ENCODE assay signal across 18 cellular contexts in genomic region chr5:173486355-173486754, GRCh38.
A peak's percentile ranks its signal among the peaks of the same experiment; 100 is the strongest.
DNase-seq lines count a peak whose midpoint lies in the region; ATAC-seq and TF ChIP-seq lines count a peak whose summit lies in the region.
"Had no signal": no experiment of that assay in that cellular context is flagged by ENCODE, and none has a peak within 500 bp of the region (broad histone marks: within the 10 kb centered on the region; RNA-seq: fewer than 3 reads in every experiment).

No MANE protein-coding gene starts in this region.

- H3K9me3 ChIP-seq in adipocyte (ENCODE audit: control insufficient read depth, low read length): no peaks in the 10 kb centered on the region
- no peaks in the 10 kb centered on the region for H3K9me3 ChIP-seq in CD8-positive, alpha-beta T cell (ENCODE audit: low read length)
- H3K9me3 ChIP-seq: A549, Caco-2 had no signal

- H3K27me3 Mint-ChIP-seq in CD8-positive, alpha-beta T cell (ENCODE audit: low read depth): peaks cover 10% of the 10 kb centered on the region

- DNase-seq in adipocyte (ENCODE audit: low read depth): peak; percentile 49
- peak; percentile 20 for DNase-seq in fibroblast of villous mesenchyme (ENCODE audit: low read depth)
- no peak for DNase-seq in CD8-positive, alpha-beta T cell
- DNase-seq in UCSD-AML1 (lab: John Stamatoyannopoulos, UW; ENCODE audit: unreplicated experiment): no peak
- no peak for DNase-seq in H7
- no peak for DNase-seq in HuH-7.5 (ENCODE audit: low spot score)
- DNase-seq: C1 segment of cervical spinal cord, Caco-2, DMS153, EL, NCI-H1417 treated with DMSO at 0.1 percent for 48 hours, NCI-H1930, NCI-H526 treated with DMSO at 0.1 percent for 48 hours, SHP77 treated with DMSO at 0.1 percent for 48 hours had no signal

- H3K27me3 ChIP-seq in adipocyte (replicated peaks; ENCODE audit: control insufficient read depth, insufficient read depth, low read length): no peaks in the 10 kb centered on the region
- peaks cover 2% of the 10 kb centered on the region for H3K27me3 ChIP-seq in rectal smooth muscle tissue (ENCODE audit: control insufficient read depth, insufficient read depth, low read length)
- no peaks in the 10 kb centered on the region for H3K27me3 ChIP-seq in CD8-positive, alpha-beta T cell (ENCODE audit: insufficient read depth, low read length)
- H3K27me3 ChIP-seq in H7 (ENCODE audit: control insufficient read depth, insufficient read depth, low read length): no peaks in the 10 kb centered on the region

- H3K9ac ChIP-seq in adipocyte (ENCODE audit: low read length): no peak overlapping the region
- no peak overlapping the region for H3K9ac ChIP-seq in rectal smooth muscle tissue (ENCODE audit: low read length)

- TF ChIP-seq CTCF in 22Rv1 (IDR thresholded peaks at IDR 0.05): no peak
- TF ChIP-seq CTCF in fibroblast of villous mesenchyme (IDR thresholded peaks at IDR 0.05; ENCODE audit: insufficient read depth, low read depth, low read length): no peak
- TF ChIP-seq CTCF in CD8-positive, alpha-beta T cell (IDR thresholded peaks at IDR 0.05): no peak

- H3K4me3 Mint-ChIP-seq in CD8-positive, alpha-beta T cell: no peak overlapping the region
- H3K4me3 Mint-ChIP-seq: IgD-negative memory B cell had no signal

- no peaks in the 10 kb centered on the region for H3K4me1 ChIP-seq in adipocyte (ENCODE audit: control insufficient read depth, insufficient read depth, low read length)
- H3K4me1 ChIP-seq in rectal smooth muscle tissue (ENCODE audit: control insufficient read depth, insufficient read depth, low read length): no peaks in the 10 kb centered on the region
- H3K4me1 ChIP-seq in CD8-positive, alpha-beta T cell (ENCODE audit: insufficient read depth, low read length): no peaks in the 10 kb centered on the region
- H3K4me1 ChIP-seq: A549, Caco-2 had no signal

- H3K36me3 ChIP-seq in adipocyte (ENCODE audit: control insufficient read depth, insufficient read depth, low read length, severe bottlenecking) (no peaks in the 10 kb centered on the region), rectal smooth muscle tissue (ENCODE audit: control insufficient read depth, insufficient read depth, low read length) (no peaks in the 10 kb centered on the region), H7 (replicated peaks; ENCODE audit: control insufficient read depth, insufficient read depth, low read length) (no peaks in the 10 kb centered on the region)
- no peaks in the 10 kb centered on the region for H3K36me3 ChIP-seq in CD8-positive, alpha-beta T cell (ENCODE audit: insufficient read depth, low read length)

- H3K9me3 Mint-ChIP-seq in CD8-positive, alpha-beta T cell: no peaks in the 10 kb centered on the region

- no peaks in the 10 kb centered on the region for H3K36me3 Mint-ChIP-seq in CD8-positive, alpha-beta T cell
- H3K36me3 Mint-ChIP-seq: IgD-negative memory B cell had no signal

- H3K27ac Mint-ChIP-seq in CD8-positive, alpha-beta T cell: no peak overlapping the region
- H3K27ac Mint-ChIP-seq: IgD-negative memory B cell had no signal

- intact Hi-C loops in CD8-positive, alpha-beta T cell (cut with DNase I, micrococcal nuclease): no loop called here

- H3K4me1 Mint-ChIP-seq in CD8-positive, alpha-beta T cell (ENCODE audit: low read depth): no peaks in the 10 kb centered on the region

- H3K4me3 ChIP-seq in adipocyte (ENCODE audit: low read length) (no peak overlapping the region), fibroblast of villous mesenchyme (ENCODE audit: low read depth, low read length) (no peak overlapping the region), rectal smooth muscle tissue (ENCODE audit: low read length) (no peak overlapping the region), H7 (ENCODE audit: insufficient read depth, low read depth, low read length) (no peak overlapping the region)
- H3K4me3 ChIP-seq in CD8-positive, alpha-beta T cell (ENCODE audit: low read depth, low read length): no peak overlapping the region
- H3K4me3 ChIP-seq: A549 had no signal

- H3K27ac ChIP-seq in 22Rv1 (peak overlapping the region; percentile 34; the same call in 1 of the 2 replicates), rectal smooth muscle tissue (ENCODE audit: low read depth, low read length) (peak overlapping the region; percentile 11)
- no peak overlapping the region for H3K27ac ChIP-seq in CD8-positive, alpha-beta T cell (ENCODE audit: low read depth, low read length)

- ATAC-seq in CD8-positive, alpha-beta T cell: no peak
- ATAC-seq: A549 had no signal

- POLR2A ChIA-PET in CD8-positive, alpha-beta T cell (lab: Charles Lee): no interaction called here

- CTCF ChIA-PET in CD8-positive, alpha-beta T cell (lab: Charles Lee): no interaction called here

Comparison
In these comparisons a context has a peak if more than half of its experiments do, and no peak if none do; other contexts are left out.
1. DNase-seq: peak in adipocyte (single experiment) and fibroblast of villous mesenchyme (single experiment); none in CD8-positive, alpha-beta T cell (0 of 7), UCSD-AML1 (single experiment), H7 (single experiment) and HuH-7.5 (single experiment).